35 cellular contexts compared by ENCODE assay signal in genomic region chr16:1074379-1074649, GRCh38. TPM values are rescaled to one million over a fixed set of nuclear protein-coding genes. Genes with fewer than 3 reads are reported as not detected.
"Had no signal": no experiment of that assay in that cellular context is flagged by ENCODE, and none has a peak within 500 bp of the region (broad histone marks: within the 10 kb centered on the region; RNA-seq: fewer than 3 reads in every experiment).

No MANE protein-coding gene starts in this region.

- H3K36me3 ChIP-seq: ovary, spleen, suprapubic skin, tibial artery, transverse colon, upper lobe of right lung, uterus had no signal

- H3K27ac ChIP-seq: ovary, parathyroid adenoma, psoas muscle, skin epidermis, spleen, suprapubic skin, testis, tibial artery, transverse colon, upper lobe of right lung, uterus had no signal

- H3K4me3 ChIP-seq: ovary, psoas muscle, skin epidermis, smooth muscle cell, spleen, suprapubic skin, testis, tibial artery, transverse colon, upper lobe of right lung, uterus had no signal

- H3K4me2 ChIP-seq: smooth muscle cell had no signal

- H2AFZ ChIP-seq: parathyroid adenoma had no signal

- H3K79me2 ChIP-seq: parathyroid adenoma had no signal

- H3K9me3 ChIP-seq: ovary, psoas muscle, spleen, suprapubic skin, testis, tibial artery, transverse colon, upper lobe of right lung, uterus had no signal

- DNase-seq: naive thymus-derived CD8-positive, alpha-beta T cell; nephron progenitor cell; occipital lobe; ovary; posterior cingulate gyrus; psoas muscle; right cardiac atrium; spleen; stimulated activated CD4-positive, alpha-beta T cell treated with anti-CD3 and anti-CD28 coated beads, Interleukin-12 subunit alpha, Interleukin-12 subunit beta, amount 100 ng/mL, for 4 hours; stimulated activated CD4-positive, alpha-beta T cell treated with anti-CD3 and anti-CD28 coated beads, Interleukin-1b, Interleukin-23, amount 100 ng/mL, for 48 hours; stimulated activated CD4-positive, alpha-beta T cell treated with anti-CD3 and anti-CD28 coated beads, Interleukin-4, amount 100 ng/mL, for 1 hour; stimulated activated CD4-positive, alpha-beta T cell treated with anti-CD3 and anti-CD28 coated beads, Interleukin-4, amount 100 ng/mL, for 4 hours; stimulated activated CD8-positive, alpha-beta memory T cell treated with anti-CD3 and anti-CD28 coated beads, Interleukin-4, amount 100 ng/mL, for 48 hours; stimulated activated naive CD4-positive, alpha-beta T cell; stimulated activated naive CD8-positive, alpha-beta T cell treated with anti-CD3 and anti-CD28 coated beads, Interleukin-15, amount 100 ng/mL, for 72 hours; stimulated activated naive CD8-positive, alpha-beta T cell treated with anti-CD3 and anti-CD28 coated beads, Interleukin-15, Interleukin-2, amounts not matched to agents 100 U/mL and 50 U/mL, for 24 hours; substantia nigra; testis; tibial artery; transverse colon; upper lobe of right lung; uterus had no signal

- H3K9ac ChIP-seq: parathyroid adenoma had no signal

- H3K27me3 ChIP-seq: ovary, testis had no signal

- H3K4me1 ChIP-seq: parathyroid adenoma, psoas muscle, spleen, upper lobe of right lung, uterus had no signal

- ATAC-seq: naive thymus-derived CD8-positive, alpha-beta T cell; natural killer cell treated with Interleukin-12 subunit alpha and Interleukin-12 subunit beta and Interleukin-15 and Interleukin-18, amount 100 ng/mL, for 72 hours; sciatic nerve; stimulated activated memory B cell treated with anti-CD40 and anti-IgM and Interleukin-4, amounts not matched to agents 10 μg/mL and 1 μg/mL and 100 μg/mL, for 72 hours; stimulated activated naive CD8-positive, alpha-beta T cell treated with anti-CD3 and anti-CD28 coated beads, Interleukin-15, amount 100 ng/mL, for 72 hours; stimulated activated naive CD8-positive, alpha-beta T cell treated with anti-CD3 and anti-CD28 coated beads, Interleukin-15, Interleukin-2, amounts not matched to agents 100 U/mL and 50 U/mL, for 24 hours; upper lobe of right lung had no signal

RNA-seq across cellular contexts. Expression of gene SSTR5, which starts 1.8 kb away (rescaled TPM):
- total RNA-seq: naive thymus-derived CD8-positive, alpha-beta T cell; natural killer cell treated with Interleukin-12 subunit alpha and Interleukin-12 subunit beta and Interleukin-15 and Interleukin-18, amount 100 ng/mL, for 72 hours; neural crest cell; osteoblast; ovary; sciatic nerve; smooth muscle cell; spleen; transverse colon; upper lobe of right lung; uterus had no signal
- polyA plus RNA-seq: naive thymus-derived CD8-positive, alpha-beta T cell; ovary; smooth muscle cell; spleen; thymus had no signal

RNA-seq across cellular contexts. Expression of gene C1QTNF8, which starts 21.7 kb away (rescaled TPM):
- total RNA-seq: naive thymus-derived CD8-positive, alpha-beta T cell; natural killer cell treated with Interleukin-12 subunit alpha and Interleukin-12 subunit beta and Interleukin-15 and Interleukin-18, amount 100 ng/mL, for 72 hours; occipital lobe; osteoblast; progenitor cell of endocrine pancreas; psoas muscle; renal cortical epithelial cell; sciatic nerve; smooth muscle cell; spleen; suprapubic skin; transverse colon; upper lobe of right lung; urinary bladder; uterus had no signal
- polyA plus RNA-seq: naive thymus-derived CD8-positive, alpha-beta T cell; ovary; psoas muscle; smooth muscle cell; spleen; urinary bladder had no signal
